Comparison of ENCODE assay signal across 10 cellular contexts in genomic region chr7:138890782-138891445, GRCh38.
A peak's percentile ranks its signal among the peaks of the same experiment; 100 is the strongest.
DNase-seq lines count a peak whose midpoint lies in the region; ATAC-seq and TF ChIP-seq lines count a peak whose summit lies in the region.
"Had no signal": no experiment of that assay in that cellular context is flagged by ENCODE, and none has a peak within 500 bp of the region (broad histone marks: within the 10 kb centered on the region; RNA-seq: fewer than 3 reads in every experiment).

No MANE protein-coding gene starts in this region.

- H3K4me2 ChIP-seq in fibroblast of lung (ENCODE audit: extremely low read depth, insufficient read depth, low read length) = peak overlapping the region; percentile 25

- no peak overlapping the region for H3K27ac ChIP-seq in fibroblast of lung (ENCODE audit: insufficient read depth, low read length)
- H3K27ac ChIP-seq: left lung had no signal

- no peaks in the 10 kb centered on the region for H4K20me1 ChIP-seq in fibroblast of lung (ENCODE audit: control insufficient read depth, extremely low read depth, insufficient read depth, low read length)

- H3K27me3 ChIP-seq in fibroblast of lung (ENCODE audit: control insufficient read depth, insufficient read depth, low read length) = no peaks in the 10 kb centered on the region
- H3K27me3 ChIP-seq: left lung had no signal

- no peaks in the 10 kb centered on the region for H3K9me3 ChIP-seq in fibroblast of lung (ENCODE audit: control insufficient read depth, insufficient read depth, low read depth, low read length)
- H3K9me3 ChIP-seq: left lung had no signal

- no peak overlapping the region for H3K9ac ChIP-seq in fibroblast of lung (ENCODE audit: insufficient read depth, low read length)

- H3K79me2 ChIP-seq in fibroblast of lung (ENCODE audit: control insufficient read depth, insufficient read depth, low read length) = no peaks in the 10 kb centered on the region

- ATAC-seq in GM21619 (IDR thresholded peaks at IDR 0.05; ENCODE audit: unreplicated experiment) = no peak
- ATAC-seq: left lung had no signal

- H3K4me3 ChIP-seq in fibroblast of lung (replicated peaks in 1 of 4; ENCODE audit: control extremely low read depth in 1 of 4, insufficient read depth in 1 of 4, low read depth in 3 of 4, low read length in 4 of 4) = no peak overlapping the region
- H3K4me3 ChIP-seq: left lung had no signal

- H2AFZ ChIP-seq in fibroblast of lung (ENCODE audit: low read length) = no peak overlapping the region

- H3K36me3 ChIP-seq in fibroblast of lung (ENCODE audit: control insufficient read depth, insufficient read depth, low read length) = no peaks in the 10 kb centered on the region
- H3K36me3 ChIP-seq: left lung had no signal

- H3K4me1 ChIP-seq in fibroblast of lung (ENCODE audit: control insufficient read depth, extremely low read depth, insufficient read depth, low read length) = no peaks in the 10 kb centered on the region
- H3K4me1 ChIP-seq: left lung had no signal

- in situ Hi-C loops in G401 (cut with HindIII; ENCODE audit: low sequenced_read_pairs) = no loop called here

- TF ChIP-seq CTCF in fibroblast of lung (conservative IDR thresholded peaks at IDR 0.05 in 1 of 2, IDR thresholded peaks at IDR 0.05 in 1 of 2; ENCODE audit: low read depth in 1 of 2, low read length in 2 of 2) = no peak

- DNase-seq in G401 (ENCODE audit: low spot score) (peak; percentile 5), NCI-H748 treated with DMSO at 0.1 percent for 48 hours (lab: John Stamatoyannopoulos, UW) (peak; percentile 22), fibroblast of lung (ENCODE audit: low read depth in 2 of 2) (peak; percentile 44 to 54), retina (peak; percentile 9), NCI-H128 (lab: John Stamatoyannopoulos, UW; ENCODE audit: unreplicated experiment) (no peak), NOMO-1 treated with DMSO at 0.1 percent for 48 hours (lab: John Stamatoyannopoulos, UW; ENCODE audit: unreplicated experiment) (no peak)
- DNase-seq: left lung, NCI-H2171, T-helper 9 cell had no signal

Comparison
In these comparisons a context has a peak if more than half of its experiments do, and no peak if none do; other contexts are left out.
1. DNase-seq: peak in G401 (single experiment), NCI-H748 treated with DMSO at 0.1 percent for 48 hours (single experiment), fibroblast of lung (2 of 2) and retina (single experiment); none in NCI-H128 (single experiment) and NOMO-1 treated with DMSO at 0.1 percent for 48 hours (single experiment).